Comparison of ENCODE assay signal across 17 cellular contexts in genomic region chr4:82569727-82570126, GRCh38. TPM values are rescaled to one million over a fixed set of nuclear protein-coding genes. Genes with fewer than 3 reads are reported as not detected.
A peak's percentile ranks its signal among the peaks of the same experiment; 100 is the strongest.
DNase-seq lines count a peak whose midpoint lies in the region; ATAC-seq and TF ChIP-seq lines count a peak whose summit lies in the region.
"Had no signal": no experiment of that assay in that cellular context is flagged by ENCODE, and none has a peak within 500 bp of the region (broad histone marks: within the 10 kb centered on the region; RNA-seq: fewer than 3 reads in every experiment).

No MANE protein-coding gene starts in this region.

- no peak for DNase-seq in GM23338 (ENCODE audit: low spot score)
- no peak for DNase-seq in WTC11 (ENCODE audit: low spot score)
- peak; percentile 48 for DNase-seq in mesendoderm
- DNase-seq in amygdala (lab: John Stamatoyannopoulos, UW): no peak
- DNase-seq: 8988T; ACHN; BE2C; C1 segment of cervical spinal cord; Caco-2; Calu3; CD4-positive, alpha-beta T cell; CD8-positive, alpha-beta T cell; DMS79 treated with DMSO at 0.1 percent for 48 hours; GF-D8 had no signal

- H3K27me3 ChIP-seq in GM23338 (ENCODE audit: insufficient read depth) (no peaks in the 10 kb centered on the region), mesendoderm (ENCODE audit: insufficient read depth, low read length, poor library complexity) (no peaks in the 10 kb centered on the region)
- H3K27me3 ChIP-seq: BE2C, BLaER1 had no signal

- no peaks in the 10 kb centered on the region for H4K20me1 ChIP-seq in GM23338 (replicated peaks; ENCODE audit: insufficient read depth)
- H4K20me1 ChIP-seq: BLaER1 had no signal

- H3K23ac ChIP-seq in mesendoderm (ENCODE audit: low read length): no peak overlapping the region

- no peak overlapping the region for H4K5ac ChIP-seq in mesendoderm (ENCODE audit: low read length)

- no peak overlapping the region for H3K56ac ChIP-seq in mesendoderm (ENCODE audit: low read length)

- H3K27me3 Mint-ChIP-seq in GM23338 (ENCODE audit: insufficient read depth, low read depth, poor library complexity) (peaks cover 8% of the 10 kb centered on the region), WTC11 (ENCODE audit: low read depth) (no peaks in the 10 kb centered on the region; the same call in 1 of the 2 replicates)

- H3K18ac ChIP-seq in mesendoderm (ENCODE audit: low read length): no peak overlapping the region

- H3K4me3 ChIP-seq in GM23338: no peak overlapping the region
- H3K4me3 ChIP-seq in mesendoderm (ENCODE audit: low read length): no peak overlapping the region
- H3K4me3 ChIP-seq: BLaER1 had no signal

- H3K9me2 ChIP-seq in GM23338 (ENCODE audit: insufficient read depth): no peaks in the 10 kb centered on the region

- WGBS in mesendoderm (ENCODE audit: extremely low coverage, insufficient coverage, low lambda C conversion rate): no CpG with 5 or more reads among the region's 3 CpGs

- peak; percentile 42; the same call in 1 of the 3 replicates for ATAC-seq in GM23338
- peak; percentile 65 for ATAC-seq in WTC11
- ATAC-seq in HG02981 (IDR thresholded peaks at IDR 0.05; ENCODE audit: unreplicated experiment): no peak
- no peak for ATAC-seq in HG02870 (IDR thresholded peaks at IDR 0.05; ENCODE audit: unreplicated experiment)
- ATAC-seq: CD8-positive, alpha-beta T cell had no signal

- TF ChIP-seq CTCF in GM23338 (conservative IDR thresholded peaks at IDR 0.05; ENCODE audit: low read depth in 2 of 2) (no peak), WTC11 (IDR thresholded peaks at IDR 0.05) (no peak)

- H3K4me3 Mint-ChIP-seq in GM23338 (no peak overlapping the region), WTC11 (no peak overlapping the region)
- H3K4me3 Mint-ChIP-seq: CD4-positive, alpha-beta T cell; CD8-positive, alpha-beta T cell had no signal

- no peak overlapping the region for H2AK5ac ChIP-seq in mesendoderm (ENCODE audit: low read length)

- no peak overlapping the region for H4K8ac ChIP-seq in mesendoderm (ENCODE audit: low read depth, low read length)

- H3K36me3 Mint-ChIP-seq in GM23338 (ENCODE audit: low read depth) (no peaks in the 10 kb centered on the region), WTC11 (no peaks in the 10 kb centered on the region)
- H3K36me3 Mint-ChIP-seq: CD8-positive, alpha-beta T cell had no signal

- no peaks in the 10 kb centered on the region for H3K36me3 ChIP-seq in GM23338 (ENCODE audit: insufficient read depth)
- H3K36me3 ChIP-seq in mesendoderm (ENCODE audit: control insufficient read depth, insufficient read depth, low read length): no peaks in the 10 kb centered on the region
- H3K36me3 ChIP-seq: BE2C, BLaER1 had no signal

- H3K4me1 ChIP-seq in GM23338 (ENCODE audit: insufficient read depth) (peaks cover 14% of the 10 kb centered on the region), mesendoderm (ENCODE audit: control insufficient read depth, low read depth, low read length) (peaks cover 16% of the 10 kb centered on the region)
- H3K4me1 ChIP-seq: BE2C, Caco-2 had no signal

- H3K4ac ChIP-seq in mesendoderm (ENCODE audit: low read depth, low read length): no peak overlapping the region

- peak overlapping the region; percentile 60 for H2AFZ ChIP-seq in GM23338

- H3K79me2 ChIP-seq in GM23338 (replicated peaks; ENCODE audit: insufficient read depth) (no peaks in the 10 kb centered on the region), mesendoderm (ENCODE audit: control insufficient read depth, insufficient read depth, low read length) (no peaks in the 10 kb centered on the region)

- POLR2A ChIA-PET in WTC11 (lab: Charles Lee): no interaction called here

- H3K79me1 ChIP-seq in mesendoderm (ENCODE audit: low read length): no peaks in the 10 kb centered on the region

- no peak overlapping the region for H3K9ac ChIP-seq in mesendoderm (ENCODE audit: low read length)
- H3K9ac ChIP-seq: BLaER1 had no signal

- H3F3A ChIP-seq in GM23338 (replicated peaks; ENCODE audit: low read depth): no peaks in the 10 kb centered on the region

- no peak overlapping the region for H3K4me2 ChIP-seq in GM23338
- H3K4me2 ChIP-seq in mesendoderm (ENCODE audit: low read length): no peak overlapping the region
- H3K4me2 ChIP-seq: BLaER1 had no signal

- H2BK15ac ChIP-seq in mesendoderm (replicated peaks; ENCODE audit: low read depth): no peak overlapping the region

- peaks cover 18% of the 10 kb centered on the region for H3K4me1 Mint-ChIP-seq in GM23338
- H3K4me1 Mint-ChIP-seq in WTC11: peaks cover 20% of the 10 kb centered on the region

- no peak overlapping the region for H2BK120ac ChIP-seq in mesendoderm (ENCODE audit: low read depth, low read length)

- H3K27ac Mint-ChIP-seq in GM23338 (no peak overlapping the region), WTC11 (no peak overlapping the region)
- H3K27ac Mint-ChIP-seq: CD4-positive, alpha-beta T cell; CD8-positive, alpha-beta T cell had no signal

- H3K27ac ChIP-seq in GM23338 (ENCODE audit: low read depth) (no peak overlapping the region), mesendoderm (ENCODE audit: low read depth, low read length) (no peak overlapping the region)
- H3K27ac ChIP-seq: BLaER1 had no signal

- H3K9me3 Mint-ChIP-seq in GM23338: no peaks in the 10 kb centered on the region
- H3K9me3 Mint-ChIP-seq in WTC11: no peaks in the 10 kb centered on the region
- H3K9me3 Mint-ChIP-seq: CD4-positive, alpha-beta T cell; CD8-positive, alpha-beta T cell had no signal

- CTCF ChIA-PET in WTC11 (lab: Charles Lee): interaction anchor here (0.6 kb wide), 1 partner anchor 107 kb away, joined by 3 read pairs; no protein-coding TSS in a partner anchor

- H2BK5ac ChIP-seq in mesendoderm (ENCODE audit: low read length): no peak overlapping the region

TF ChIP-seq in GM23338, 12 proteins besides CTCF, POLR2A, EP300 and RAD21 (continues in another document):
- no peak for TF ChIP-seq ZNF114 (CRISPR knock-in tag; IDR thresholded peaks at IDR 0.05)
- no peak for TF ChIP-seq STAT1 (IDR thresholded peaks at IDR 0.05; ENCODE audit: unreplicated experiment)
- TF ChIP-seq NANOG (IDR thresholded peaks at IDR 0.05; ENCODE audit: borderline replicate concordance): no peak
- TF ChIP-seq POLR2AphosphoS5 (IDR thresholded peaks at IDR 0.05; ENCODE audit: low read depth): no peak
- TF ChIP-seq EZH2phosphoT487 (IDR thresholded peaks at IDR 0.05; ENCODE audit: unreplicated experiment): no peak
- TF ChIP-seq ZNF331 (CRISPR knock-in tag; IDR thresholded peaks at IDR 0.05; ENCODE audit: low read depth): no peak

TF ChIP-seq in WTC11, 78 proteins besides CTCF, POLR2A, EP300 and RAD21:
- TF ChIP-seq CREM (CRISPR knock-in tag; IDR thresholded peaks at IDR 0.05): no peak
- TF ChIP-seq TCF7 (CRISPR knock-in tag; IDR thresholded peaks at IDR 0.05; ENCODE audit: low read depth): no peak
- TF ChIP-seq ZBTB21 (CRISPR knock-in tag; IDR thresholded peaks at IDR 0.05; ENCODE audit: borderline replicate concordance): no peak
- TF ChIP-seq, protein P1, sequence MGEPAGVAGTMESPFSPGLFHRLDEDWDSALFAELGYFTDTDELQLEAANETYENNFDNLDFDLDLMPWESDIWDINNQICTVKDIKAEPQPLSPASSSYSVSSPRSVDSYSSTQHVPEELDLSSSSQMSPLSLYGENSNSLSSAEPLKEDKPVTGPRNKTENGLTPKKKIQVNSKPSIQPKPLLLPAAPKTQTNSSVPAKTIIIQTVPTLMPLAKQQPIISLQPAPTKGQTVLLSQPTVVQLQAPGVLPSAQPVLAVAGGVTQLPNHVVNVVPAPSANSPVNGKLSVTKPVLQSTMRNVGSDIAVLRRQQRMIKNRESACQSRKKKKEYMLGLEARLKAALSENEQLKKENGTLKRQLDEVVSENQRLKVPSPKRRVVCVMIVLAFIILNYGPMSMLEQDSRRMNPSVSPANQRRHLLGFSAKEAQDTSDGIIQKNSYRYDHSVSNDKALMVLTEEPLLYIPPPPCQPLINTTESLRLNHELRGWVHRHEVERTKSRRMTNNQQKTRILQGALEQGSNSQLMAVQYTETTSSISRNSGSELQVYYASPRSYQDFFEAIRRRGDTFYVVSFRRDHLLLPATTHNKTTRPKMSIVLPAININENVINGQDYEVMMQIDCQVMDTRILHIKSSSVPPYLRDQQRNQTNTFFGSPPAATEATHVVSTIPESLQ (CRISPR knock-in tag; IDR thresholded peaks at IDR 0.05): no peak
- no peak for TF ChIP-seq NR1H2 (CRISPR knock-in tag; IDR thresholded peaks at IDR 0.05)
- TF ChIP-seq FOXP1 (CRISPR knock-in tag; IDR thresholded peaks at IDR 0.05; ENCODE audit: borderline replicate concordance): no peak
- no peak for TF ChIP-seq MYBL2 (CRISPR knock-in tag; IDR thresholded peaks at IDR 0.05)
- TF ChIP-seq ZNF263 (CRISPR knock-in tag; IDR thresholded peaks at IDR 0.05; ENCODE audit: low read depth): no peak
- TF ChIP-seq, protein P2, sequence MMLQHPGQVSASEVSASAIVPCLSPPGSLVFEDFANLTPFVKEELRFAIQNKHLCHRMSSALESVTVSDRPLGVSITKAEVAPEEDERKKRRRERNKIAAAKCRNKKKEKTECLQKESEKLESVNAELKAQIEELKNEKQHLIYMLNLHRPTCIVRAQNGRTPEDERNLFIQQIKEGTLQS (CRISPR knock-in tag; conservative IDR thresholded peaks at IDR 0.05): no peak
- TF ChIP-seq, protein P3, sequence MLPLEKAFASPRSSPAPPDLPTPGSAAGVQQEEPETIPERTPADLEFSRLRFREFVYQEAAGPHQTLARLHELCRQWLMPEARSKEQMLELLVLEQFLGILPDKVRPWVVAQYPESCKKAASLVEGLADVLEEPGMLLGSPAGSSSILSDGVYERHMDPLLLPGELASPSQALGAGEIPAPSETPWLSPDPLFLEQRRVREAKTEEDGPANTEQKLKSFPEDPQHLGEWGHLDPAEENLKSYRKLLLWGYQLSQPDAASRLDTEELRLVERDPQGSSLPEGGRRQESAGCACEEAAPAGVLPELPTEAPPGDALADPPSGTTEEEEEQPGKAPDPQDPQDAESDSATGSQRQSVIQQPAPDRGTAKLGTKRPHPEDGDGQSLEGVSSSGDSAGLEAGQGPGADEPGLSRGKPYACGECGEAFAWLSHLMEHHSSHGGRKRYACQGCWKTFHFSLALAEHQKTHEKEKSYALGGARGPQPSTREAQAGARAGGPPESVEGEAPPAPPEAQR (CRISPR knock-in tag; IDR thresholded peaks at IDR 0.05): no peak
- no peak for TF ChIP-seq GTF2I (CRISPR knock-in tag; conservative IDR thresholded peaks at IDR 0.05)
- TF ChIP-seq HMGA2 (CRISPR knock-in tag; IDR thresholded peaks at IDR 0.05): no peak
- TF ChIP-seq ZNF232 (CRISPR knock-in tag; IDR thresholded peaks at IDR 0.05): no peak
- TF ChIP-seq NFE2L1 (CRISPR knock-in tag; IDR thresholded peaks at IDR 0.05): no peak
TF ChIP-seq in WTC11: peak in this region for 0.

RNA-seq across cellular contexts. Expression of gene TMEM150C, which starts 7.9 kb away (rescaled TPM):
- total RNA-seq in GM23338 (2014; rRNA removed; shearing (Covaris generic)): 1.9 and 4.0 TPM in 2 replicates
- 1.5 and 1.7 TPM in 2 replicates for polyA plus RNA-seq in GM23338 (2016; fragmentation: Nextera tagmentation; extraction: Ambion mirVana)
- 2.3 to 2.7 TPM (median 2.6 TPM) in 3 replicates for total RNA-seq in WTC11 (2021)
- 2.0 TPM for polyA plus RNA-seq in mesendoderm (2013, experiment 1 of 2)
- polyA plus RNA-seq in mesendoderm (2013, experiment 2 of 2): 1.6 TPM
- total RNA-seq: CD4-positive, alpha-beta T cell; CD8-positive, alpha-beta T cell had no signal

Comparison
In these comparisons a context has a peak if more than half of its experiments do, and no peak if none do; other contexts are left out.
1. ATAC-seq: peak in GM23338 (single experiment) and WTC11 (single experiment); none in HG02981 (single experiment) and HG02870 (single experiment).